Comparison of ENCODE assay signal across 8 cellular contexts in genomic region chr5:37111426-37112382, GRCh38.
DNase-seq lines count a peak whose midpoint lies in the region; ATAC-seq and TF ChIP-seq lines count a peak whose summit lies in the region.
"Had no signal": no experiment of that assay in that cellular context is flagged by ENCODE, and none has a peak within 500 bp of the region (broad histone marks: within the 10 kb centered on the region; RNA-seq: fewer than 3 reads in every experiment).

No MANE protein-coding gene starts in this region.

- TF ChIP-seq POLR2A in prostate gland (IDR thresholded peaks at IDR 0.05) = no peak

- intact Hi-C loops in lower lobe of right lung (cut with DNase I) (no loop called here), prostate gland (cut with DNase I) (no loop called here), posterior vena cava (cut with DNase I) (no loop called here)

- H3K36me3 ChIP-seq in lower lobe of right lung = peaks cover 51% of the 10 kb centered on the region
- peaks cover 0 to 4% of the 10 kb centered on the region in 2 donors for H3K36me3 ChIP-seq in prostate gland

- H3K27ac ChIP-seq in lower lobe of right lung (peak overlapping the region; percentile 37), prostate gland (no peak overlapping the region)

- H3K27me3 ChIP-seq in lower lobe of right lung (ENCODE audit: low read depth) (no peaks in the 10 kb centered on the region), prostate gland (replicated peaks; ENCODE audit: insufficient read depth) (no peaks in the 10 kb centered on the region)

- DNase-seq in Kasumi-1 (lab: John Stamatoyannopoulos, UW) (peak; percentile 47 to 73), lower lobe of right lung (no peak), prostate gland (ENCODE audit: low spot score) (no peak), NCI-H1930 (lab: John Stamatoyannopoulos, UW) (no peak), posterior vena cava (ENCODE audit: low spot score) (no peak)

- peak; percentile 88 for ATAC-seq in GM18867 (IDR thresholded peaks at IDR 0.05; ENCODE audit: unreplicated experiment)
- peak; percentile 88 for ATAC-seq in GM21786 (IDR thresholded peaks at IDR 0.05; ENCODE audit: unreplicated experiment)
- ATAC-seq in lower lobe of right lung = peak; percentile 82 to 93
- ATAC-seq: K562 had no signal

- H3K4me3 ChIP-seq in lower lobe of right lung = no peak overlapping the region
- H3K4me3 ChIP-seq in prostate gland = no peak overlapping the region
- H3K4me3 ChIP-seq: K562 had no signal

- H3K9me3 ChIP-seq in lower lobe of right lung (no peaks in the 10 kb centered on the region), prostate gland (no peaks in the 10 kb centered on the region)

- 88% methylated on average over 4 of the region's 4 CpGs for WGBS in prostate gland

- no peak for TF ChIP-seq CTCF in lower lobe of right lung (IDR thresholded peaks at IDR 0.05)
- no peak for TF ChIP-seq CTCF in prostate gland (IDR thresholded peaks at IDR 0.05)

- H3K4me1 ChIP-seq in lower lobe of right lung (no peaks in the 10 kb centered on the region), prostate gland (replicated peaks) (no peaks in the 10 kb centered on the region)

Comparison
In these comparisons a context has a peak if more than half of its experiments do, and no peak if none do; other contexts are left out.
1. DNase-seq: peak in Kasumi-1 (2 of 2); none in lower lobe of right lung (single experiment), prostate gland (single experiment), NCI-H1930 (0 of 2) and posterior vena cava (single experiment).
2. Peak in every context shown above with its lines, with median percentiles within 50 percentile points of each other: ATAC-seq.